Comparison of ENCODE assay signal across 8 cellular contexts in genomic region chr12:9284197-9284596, GRCh38.
DNase-seq lines count a peak whose midpoint lies in the region; ATAC-seq and TF ChIP-seq lines count a peak whose summit lies in the region.
"Not testable (repeated sequence)": the region's sequence is repeated elsewhere in the genome, so short reads cannot be mapped to it uniquely, and the experiment has no call there.

No MANE protein-coding gene starts in this region.

- H3K4me1 ChIP-seq in SJCRH30, result not testable (repeated sequence)

- H3K36me3 Mint-ChIP-seq in Calu3 (ENCODE audit: insufficient read depth, unreplicated experiment), result peaks cover 13% of the 10 kb centered on the region
- not testable (repeated sequence) for H3K36me3 Mint-ChIP-seq in activated naive CD8-positive, alpha-beta T cell treated with anti-CD3 and anti-CD28 coated beads for 36 hours; mesothelial cell of epicardium

- not testable (repeated sequence) for H3K36me3 ChIP-seq in SJCRH30

- not testable (repeated sequence) for TF ChIP-seq CTCF in Calu3 (IDR thresholded peaks at IDR 0.05; ENCODE audit: unreplicated experiment); mesothelial cell of epicardium (IDR thresholded peaks at IDR 0.05; ENCODE audit: unreplicated experiment)

- not testable (repeated sequence) for BruUV-seq in Calu3 (replicated peaks; lab: Mats Ljungman, UMichigan)

- intact Hi-C loops in Calu3 (cut with micrococcal nuclease; ENCODE audit: unreplicated experiment), result not testable (repeated sequence)

- peak; percentile 32 for ATAC-seq in GM21515 (IDR thresholded peaks at IDR 0.05; ENCODE audit: unreplicated experiment)
- ATAC-seq in HG03439 (IDR thresholded peaks at IDR 0.05; ENCODE audit: unreplicated experiment), result peak; percentile 53

- not testable (repeated sequence) for H3K27me3 Mint-ChIP-seq in Calu3 (ENCODE audit: unreplicated experiment); activated naive CD8-positive, alpha-beta T cell treated with anti-CD3 and anti-CD28 coated beads for 36 hours; mesothelial cell of epicardium (ENCODE audit: low read depth)

- H3K4me3 ChIP-seq in SJCRH30, result not testable (repeated sequence)

- H3K27ac ChIP-seq in SJCRH30, result not testable (repeated sequence)

- H3K27ac Mint-ChIP-seq in Calu3 (ENCODE audit: unreplicated experiment), result not testable (repeated sequence)
- peak overlapping the region; percentile 98 for H3K27ac Mint-ChIP-seq in activated naive CD8-positive, alpha-beta T cell treated with anti-CD3 and anti-CD28 coated beads for 36 hours
- peak overlapping the region; percentile 96 for H3K27ac Mint-ChIP-seq in mesothelial cell of epicardium

- H3K9me3 Mint-ChIP-seq in Calu3 (ENCODE audit: low read depth, unreplicated experiment); activated naive CD8-positive, alpha-beta T cell treated with anti-CD3 and anti-CD28 coated beads for 36 hours; mesothelial cell of epicardium: not testable (repeated sequence)

- not testable (repeated sequence) for H3K4me1 Mint-ChIP-seq in Calu3 (ENCODE audit: low read depth, unreplicated experiment); activated naive CD8-positive, alpha-beta T cell treated with anti-CD3 and anti-CD28 coated beads for 36 hours; mesothelial cell of epicardium

- H3K4me3 Mint-ChIP-seq in Calu3 (ENCODE audit: low read depth, unreplicated experiment), result peak overlapping the region; percentile 77
- peak overlapping the region; percentile 93 for H3K4me3 Mint-ChIP-seq in activated naive CD8-positive, alpha-beta T cell treated with anti-CD3 and anti-CD28 coated beads for 36 hours
- H3K4me3 Mint-ChIP-seq in mesothelial cell of epicardium, result peak overlapping the region; percentile 98

- CTCF ChIA-PET in Calu3 (lab: Charles Lee), result not testable (repeated sequence)

- peak; percentile 23 for DNase-seq in Calu3
- DNase-seq in SJCRH30, result peak; percentile 13 to 16
- peak; percentile 36 for DNase-seq in activated naive CD8-positive, alpha-beta T cell treated with anti-CD3 and anti-CD28 coated beads for 36 hours
- DNase-seq in fibroblast of peridontal ligament (ENCODE audit: extremely low read depth), result peak; percentile 3
- peak in 1 of 2 experiments; percentile 54 for DNase-seq in mesothelial cell of epicardium (ENCODE audit: low spot score in 2 of 2, unreplicated experiment in 2 of 2)
- peak; percentile 6 to 17 for DNase-seq in stimulated activated CD4-positive, alpha-beta T cell treated with anti-CD3 and anti-CD28 coated beads, Interleukin-4, amount 100 ng/mL, for 48 hours (ENCODE audit: low read depth in 2 of 2)

- not testable (repeated sequence) for H3K27me3 ChIP-seq in SJCRH30

- not testable (repeated sequence) for H3K9me3 ChIP-seq in SJCRH30 (replicated peaks)
